8 cellular contexts compared by ENCODE assay signal in genomic region chr12:132886529-132887477, GRCh38.
DNase-seq lines count a peak whose midpoint lies in the region; ATAC-seq and TF ChIP-seq lines count a peak whose summit lies in the region.

No MANE protein-coding gene starts in this region.

- peaks cover 24 to 29% of the 10 kb centered on the region in 2 donors for H3K4me1 Mint-ChIP-seq in effector memory CD8-positive, alpha-beta T cell (ENCODE audit: low read depth in 2 of 2)

- peak overlapping the region; percentile 92 to 99 for H3K4me3 Mint-ChIP-seq in effector memory CD8-positive, alpha-beta T cell

- no peaks in the 10 kb centered on the region for H3K9me3 ChIP-seq in mucosa of stomach (ENCODE audit: control insufficient read depth, low read length)

- no peaks in the 10 kb centered on the region for H3K9me3 Mint-ChIP-seq in effector memory CD8-positive, alpha-beta T cell

- H3K27ac ChIP-seq in RWPE1 = peak overlapping the region; percentile 94

- H3K27ac Mint-ChIP-seq in effector memory CD8-positive, alpha-beta T cell = peak overlapping the region; percentile 99 to 100

- peak overlapping the region; percentile 9 for H3K4me3 ChIP-seq in mucosa of stomach (ENCODE audit: low read length)

- POLR2A ChIA-PET in RWPE1 (lab: Yijun Ruan, JAX; ENCODE audit: low non-redundant PET) = interaction anchor here (0.6 kb wide), 1 partner anchor 16 kb away, joined by 11 read pairs; no protein-coding TSS in a partner anchor

- no peaks in the 10 kb centered on the region for H3K36me3 ChIP-seq in mucosa of stomach (ENCODE audit: control insufficient read depth, insufficient read depth, low read length)

- no peaks in the 10 kb centered on the region for H3K27me3 ChIP-seq in mucosa of stomach (ENCODE audit: control insufficient read depth, insufficient read depth, low read length)

- TF ChIP-seq CTCF in RWPE1 (conservative IDR thresholded peaks at IDR 0.05; ENCODE audit: low read depth) = no peak

- no peaks in the 10 kb centered on the region for H3K27me3 Mint-ChIP-seq in effector memory CD8-positive, alpha-beta T cell

- peak; percentile 22 for ATAC-seq in HG02973 (IDR thresholded peaks at IDR 0.05; ENCODE audit: unreplicated experiment)
- no peak for ATAC-seq in effector memory CD8-positive, alpha-beta T cell (replicated peaks)

- CTCF ChIA-PET in RWPE1 (lab: Yijun Ruan, JAX) = interaction anchor here (0.7 kb wide), 2 partner anchors 22 to 71 kb away, joined by 3 read pairs; no protein-coding TSS in a partner anchor

- peak overlapping the region; percentile 76 for H3K9ac ChIP-seq in mucosa of stomach (ENCODE audit: low read length)

- DNase-seq in stimulated activated CD4-positive, alpha-beta T cell treated with anti-CD3 and anti-CD28 coated beads, Interleukin-15, amount 100 ng/mL, for 24 hours = peak; percentile 34
- no peak for DNase-seq in stimulated activated CD4-positive, alpha-beta T cell treated with anti-CD3 and anti-CD28 coated beads, Interleukin-2, amount 100 ng/mL, for 48 hours
- DNase-seq in RWPE1 (ENCODE audit: low spot score) (peak; percentile 14), AG20443 (ENCODE audit: low spot score) (no peak), iPS-NIHi11 (ENCODE audit: low spot score) (no peak)
- no peak for DNase-seq in effector memory CD8-positive, alpha-beta T cell

- H3K4me1 ChIP-seq in mucosa of stomach (ENCODE audit: control insufficient read depth, insufficient read depth, low read length) = peaks cover 5% of the 10 kb centered on the region

- peaks cover 28% of the 10 kb centered on the region for H3K36me3 Mint-ChIP-seq in effector memory CD8-positive, alpha-beta T cell (ENCODE audit: insufficient read depth)

Comparison
In these comparisons a context has a peak if more than half of its experiments do, and no peak if none do; other contexts are left out.
1. DNase-seq: peak in stimulated activated CD4-positive, alpha-beta T cell treated with anti-CD3 and anti-CD28 coated beads, Interleukin-15, amount 100 ng/mL, for 24 hours (single experiment) and RWPE1 (single experiment); none in stimulated activated CD4-positive, alpha-beta T cell treated with anti-CD3 and anti-CD28 coated beads, Interleukin-2, amount 100 ng/mL, for 48 hours (0 of 2), effector memory CD8-positive, alpha-beta T cell (0 of 3), AG20443 (single experiment) and iPS-NIHi11 (single experiment).